In genomic region chr5:7869474-7870136, GRCh38 we compare ENCODE assay signal across 8 cellular contexts. TPM values are rescaled to one million over a fixed set of nuclear protein-coding genes. Genes with fewer than 3 reads are reported as not detected.
DNase-seq lines count a peak whose midpoint lies in the region; ATAC-seq and TF ChIP-seq lines count a peak whose summit lies in the region.

No MANE protein-coding gene starts in this region.

- no peaks in the 10 kb centered on the region for H3K27me3 ChIP-seq in HUES6 (ENCODE audit: control insufficient read depth, insufficient read depth, low read length)
- no peaks in the 10 kb centered on the region for H3K27me3 ChIP-seq in cardiac muscle cell

- peak overlapping the region; percentile 89 for H3K27ac Mint-ChIP-seq in activated T-cell treated with anti-CD3 and anti-CD28 coated beads, Interleukin-2, amount 50 U/mL, for 72 hours

- H3K4me1 ChIP-seq in ES-I3 (ENCODE audit: insufficient read depth, low read length) (0 out of 2 replicates have a peak, but pooled peaks cover 10% of the 10 kb centered on the region), HUES6 (ENCODE audit: control insufficient read depth, insufficient read depth, low read length) (peaks cover 8% of the 10 kb centered on the region), cardiac muscle cell (ENCODE audit: low read depth) (peaks cover 14% of the 10 kb centered on the region)

- no peak for TF ChIP-seq CTCF in cardiac muscle cell (IDR thresholded peaks at IDR 0.05; ENCODE audit: low read depth, low read length)

- H3K36me3 Mint-ChIP-seq in activated T-cell treated with anti-CD3 and anti-CD28 coated beads, Interleukin-2, amount 50 U/mL, for 72 hours (ENCODE audit: insufficient read depth in 2 of 2) = peaks cover 11 to 15% of the 10 kb centered on the region in 2 donors

- H3K36me3 ChIP-seq in ES-I3 (ENCODE audit: insufficient read depth, low read length) (no peaks in the 10 kb centered on the region), HUES6 (ENCODE audit: control insufficient read depth, insufficient read depth, low read length) (peaks cover 44% of the 10 kb centered on the region), cardiac muscle cell (peaks cover 3% of the 10 kb centered on the region)

- no peaks in the 10 kb centered on the region for H3K9me3 Mint-ChIP-seq in activated T-cell treated with anti-CD3 and anti-CD28 coated beads, Interleukin-2, amount 50 U/mL, for 72 hours

- H3K4me3 ChIP-seq in HUES6 (ENCODE audit: low read depth, low read length) (peak overlapping the region; percentile 88), cardiac muscle cell (peak overlapping the region; percentile 96)

- H3K4me3 Mint-ChIP-seq in activated T-cell treated with anti-CD3 and anti-CD28 coated beads, Interleukin-2, amount 50 U/mL, for 72 hours = peak overlapping the region; percentile 92 to 95

- intact Hi-C loops in sciatic nerve (cut with DNase I) = no loop called here

- peak; percentile 38 for ATAC-seq in GM21447 (IDR thresholded peaks at IDR 0.05; ENCODE audit: unreplicated experiment)
- peak; percentile 47 to 50 for ATAC-seq in activated T-cell treated with anti-CD3 and anti-CD28 coated beads, Interleukin-2, amount 50 U/mL, for 72 hours (replicated peaks in 1 of 2)
- peak; percentile 20 for ATAC-seq in sciatic nerve

- H3K4me1 Mint-ChIP-seq in activated T-cell treated with anti-CD3 and anti-CD28 coated beads, Interleukin-2, amount 50 U/mL, for 72 hours (ENCODE audit: low read depth) = peaks cover 77% of the 10 kb centered on the region

- H3K9me3 ChIP-seq in ES-I3 (ENCODE audit: control insufficient read depth, insufficient read depth, low read length) (no peaks in the 10 kb centered on the region), HUES6 (ENCODE audit: control insufficient read depth, insufficient read depth, low read depth, low read length) (no peaks in the 10 kb centered on the region), cardiac muscle cell (ENCODE audit: low read depth) (no peaks in the 10 kb centered on the region)

- no peaks in the 10 kb centered on the region for H3K27me3 Mint-ChIP-seq in activated T-cell treated with anti-CD3 and anti-CD28 coated beads, Interleukin-2, amount 50 U/mL, for 72 hours (ENCODE audit: low read depth)

- DNase-seq in activated T-cell treated with anti-CD3 and anti-CD28 coated beads, Interleukin-2, amount 50 U/mL, for 72 hours = peak; percentile 47 to 56
- DNase-seq in cardiac muscle cell (ENCODE audit: low read depth in 1 of 2, low spot score in 1 of 2) (peak in 1 of 2 donors; percentile 19), sciatic nerve (ENCODE audit: low spot score) (no peak), foreskin melanocyte (no peak), NCI-H2171 (lab: John Stamatoyannopoulos, UW) (no peak)

- H3K9ac ChIP-seq in ES-I3 (ENCODE audit: low read depth, low read length) (peak overlapping the region; percentile 90), HUES6 (ENCODE audit: low read length) (peak overlapping the region; percentile 84)

- H3K27ac ChIP-seq in HUES6 (ENCODE audit: low read depth, low read length) (peak overlapping the region; percentile 71; the same call in 1 of the 2 replicates), cardiac muscle cell (peak overlapping the region; percentile 75)

RNA-seq across cellular contexts. Expression of gene MTRR, which starts 0.7 kb away (rescaled TPM):
- 10 to 100 TPM; 65.0 to 67.6 TPM for total RNA-seq in activated T-cell treated with anti-CD3 and anti-CD28 coated beads, Interleukin-2, amount 50 U/mL, for 72 hours
- 29.6 and 34.3 TPM in 2 replicates for total RNA-seq in cardiac muscle cell
- polyA plus RNA-seq in cardiac muscle cell = 31.7 and 34.1 TPM in 2 replicates
- 45.6 TPM for total RNA-seq in sciatic nerve

RNA-seq across cellular contexts. Expression of gene FASTKD3, which starts 0.8 kb away (rescaled TPM):
- 10 to 100 TPM in 1 of 2 donors, 1 to 10 TPM in 1; 8.5 to 12.3 TPM for total RNA-seq in activated T-cell treated with anti-CD3 and anti-CD28 coated beads, Interleukin-2, amount 50 U/mL, for 72 hours
- total RNA-seq in cardiac muscle cell (10.4 and 10.9 TPM in 2 replicates), sciatic nerve (6.0 TPM)
- polyA plus RNA-seq in cardiac muscle cell = 10.4 and 11.0 TPM in 2 replicates

RNA-seq across cellular contexts. Expression of gene CFAP90, which starts 18.7 kb away (rescaled TPM):
- not detected for total RNA-seq in activated T-cell treated with anti-CD3 and anti-CD28 coated beads, Interleukin-2, amount 50 U/mL, for 72 hours
- total RNA-seq in cardiac muscle cell = 0.60 TPM in 1 of 2 replicates, not detected in the other
- polyA plus RNA-seq in cardiac muscle cell = 0.27 and 0.83 TPM in 2 replicates
- 0.36 TPM for total RNA-seq in sciatic nerve

Comparison
In these comparisons a context has a peak if more than half of its experiments do, and no peak if none do; other contexts are left out.
1. DNase-seq: peak in activated T-cell treated with anti-CD3 and anti-CD28 coated beads, Interleukin-2, amount 50 U/mL, for 72 hours (2 of 2); none in sciatic nerve (single experiment), foreskin melanocyte (single experiment) and NCI-H2171 (single experiment).
2. Peak in every context shown above with its lines, with median percentiles within 50 percentile points of each other: ATAC-seq.